8 cellular contexts compared by ENCODE assay signal in genomic region chr5:157265714-157266285, GRCh38. TPM values are rescaled to one million over a fixed set of nuclear protein-coding genes. Genes with fewer than 3 reads are reported as not detected.
DNase-seq lines count a peak whose midpoint lies in the region; ATAC-seq and TF ChIP-seq lines count a peak whose summit lies in the region.

Gene CYFIP2, plus strand, starts transcription at chr5:157266123. Its CDS starts 19,239 bp downstream, at chr5:157285362.

- POLR2A ChIA-PET in activated CD8-positive, alpha-beta T cell treated with anti-CD3 and anti-CD28 coated beads for 36 hours (lab: Charles Lee), result interaction anchor here (0.6 to 8.5 kb wide), 16 partner anchors 10 to 83 kb away, joined by 3 to 98 read pairs (median 4); no protein-coding TSS in a partner anchor

- peak within 1 kb of the TSS; percentile 97 for H3K27ac Mint-ChIP-seq in activated CD8-positive, alpha-beta T cell treated with anti-CD3 and anti-CD28 coated beads for 36 hours

- intact Hi-C loops in activated CD8-positive, alpha-beta T cell treated with anti-CD3 and anti-CD28 coated beads for 36 hours (cut with micrococcal nuclease), result loop anchor here (5.0 kb wide), 1 partner anchor 118 kb away; no protein-coding TSS in a partner anchor

- peak within 1 kb of the TSS; percentile 58 for H3K4me3 ChIP-seq in mesodermal cell (ENCODE audit: extremely low read depth, insufficient read depth, low read length, poor library complexity, severe bottlenecking)

- H3K4me1 ChIP-seq in mesodermal cell (ENCODE audit: control insufficient read depth, insufficient read depth, low read length, poor library complexity, severe bottlenecking), result peaks cover 14% of the 10 kb centered on the region

- peak; percentile 87 for ATAC-seq in GM18907 (IDR thresholded peaks at IDR 0.05; ENCODE audit: unreplicated experiment)
- peak; percentile 81 for ATAC-seq in HG03103 (IDR thresholded peaks at IDR 0.05; ENCODE audit: low read depth, unreplicated experiment)
- peak; percentile 80 for ATAC-seq in activated CD8-positive, alpha-beta T cell treated with anti-CD3 and anti-CD28 coated beads for 36 hours

- no peak for TF ChIP-seq CTCF in activated CD8-positive, alpha-beta T cell treated with anti-CD3 and anti-CD28 coated beads for 36 hours (IDR thresholded peaks at IDR 0.05)

- DNase-seq in AG20443 (ENCODE audit: low spot score) (peak; percentile 92), NCI-H510A treated with DMSO at 0.1 percent for 48 hours (lab: John Stamatoyannopoulos, UW) (peak; percentile 38)
- DNase-seq in activated CD8-positive, alpha-beta T cell treated with anti-CD3 and anti-CD28 coated beads for 36 hours, result peak; percentile 90
- peak; percentile 74 for DNase-seq in effector CD8-positive, alpha-beta T cell (lab: John Stamatoyannopoulos, UW)
- DNase-seq in stimulated activated CD8-positive, alpha-beta memory T cell treated with anti-CD3 and anti-CD28 coated beads, Interleukin-15, amount 100 ng/mL, for 24 hours (ENCODE audit: low read depth), result peak; percentile 70

- peaks cover 65% of the 10 kb centered on the region for H3K4me1 Mint-ChIP-seq in activated CD8-positive, alpha-beta T cell treated with anti-CD3 and anti-CD28 coated beads for 36 hours (ENCODE audit: low read depth)

- H3K27me3 Mint-ChIP-seq in activated CD8-positive, alpha-beta T cell treated with anti-CD3 and anti-CD28 coated beads for 36 hours, result no peaks in the 10 kb centered on the region

- WGBS in mesodermal cell (ENCODE audit: insufficient coverage in 2 of 2), 2 experiments, result 0 to 2% methylated on average over 36 to 54 of the region's 58 CpGs

- H3K4me3 Mint-ChIP-seq in activated CD8-positive, alpha-beta T cell treated with anti-CD3 and anti-CD28 coated beads for 36 hours, result peak within 1 kb of the TSS; percentile 91

- no peaks in the 10 kb centered on the region for H3K9me3 ChIP-seq in mesodermal cell (ENCODE audit: control insufficient read depth, low read length)

- no peaks in the 10 kb centered on the region for H3K36me3 ChIP-seq in mesodermal cell (ENCODE audit: control insufficient read depth, insufficient read depth, low read length)

- H3K9me3 Mint-ChIP-seq in activated CD8-positive, alpha-beta T cell treated with anti-CD3 and anti-CD28 coated beads for 36 hours, result no peaks in the 10 kb centered on the region

- H3K27ac ChIP-seq in mesodermal cell (ENCODE audit: low read depth, low read length, severe bottlenecking), result no peak within 1 kb of the TSS

- CTCF ChIA-PET in activated CD8-positive, alpha-beta T cell treated with anti-CD3 and anti-CD28 coated beads for 36 hours (lab: Charles Lee), result interaction anchor here (1.3 to 5.0 kb wide), 3 partner anchors 9 to 15 kb away, joined by 3 to 38 read pairs (median 8); no protein-coding TSS in a partner anchor

- H3K36me3 Mint-ChIP-seq in activated CD8-positive, alpha-beta T cell treated with anti-CD3 and anti-CD28 coated beads for 36 hours (ENCODE audit: low read depth), result peaks cover 39% of the 10 kb centered on the region

RNA-seq across cellular contexts. Expression of gene CYFIP2, which starts in this region (rescaled TPM):
- total RNA-seq in activated CD8-positive, alpha-beta T cell treated with anti-CD3 and anti-CD28 coated beads for 36 hours, result 100 to 1,000 TPM; 350 to 351 TPM
- 47.4 TPM for polyA plus RNA-seq in mesodermal cell (2013, experiment 1 of 2)
- polyA plus RNA-seq in mesodermal cell (2013, experiment 2 of 2), result 37.2 TPM

Comparison
In these comparisons a context has a peak if more than half of its experiments do, and no peak if none do; other contexts are left out.
1. DNase-seq: peak in every context shown above with its lines; median percentile 92 in AG20443; 90 in activated CD8-positive, alpha-beta T cell treated with anti-CD3 and anti-CD28 coated beads for 36 hours; 74 in effector CD8-positive, alpha-beta T cell; 70 in stimulated activated CD8-positive, alpha-beta memory T cell treated with anti-CD3 and anti-CD28 coated beads, Interleukin-15, amount 100 ng/mL, for 24 hours; 38 in NCI-H510A treated with DMSO at 0.1 percent for 48 hours.